In genomic region chr17:68053237-68054030, GRCh38 we compare ENCODE assay signal across 13 cellular contexts. TPM values are rescaled to one million over a fixed set of nuclear protein-coding genes. Genes with fewer than 3 reads are reported as not detected.
DNase-seq lines count a peak whose midpoint lies in the region; ATAC-seq and TF ChIP-seq lines count a peak whose summit lies in the region.
"Had no signal": no experiment of that assay in that cellular context is flagged by ENCODE, and none has a peak within 500 bp of the region (broad histone marks: within the 10 kb centered on the region; RNA-seq: fewer than 3 reads in every experiment).

No MANE protein-coding gene starts in this region.

- H3K27me3 Mint-ChIP-seq in HFFc6 (ENCODE audit: insufficient read depth) = peaks cover 4% of the 10 kb centered on the region
- no peaks in the 10 kb centered on the region for H3K27me3 Mint-ChIP-seq in endodermal cell (ENCODE audit: insufficient read depth)
- no peaks in the 10 kb centered on the region for H3K27me3 Mint-ChIP-seq in activated T-helper 17 cell treated with anti-CD3 and anti-CD28 coated beads, Interleukin-2, amount 50 U/mL, for 72 hours

- DNase-seq in HFFc6 = peak; percentile 35
- peak; percentile 52 for DNase-seq in endodermal cell
- peak in 1 of 2 donors; percentile 26 for DNase-seq in left lung
- no peak for DNase-seq in stomach
- DNase-seq in NCI-H2196 treated with DMSO at 0.1 percent for 48 hours (lab: John Stamatoyannopoulos, UW; ENCODE audit: unreplicated experiment) = no peak
- no peak for DNase-seq in inferior parietal cortex (ENCODE audit: extremely low spot score)
- DNase-seq in C1 segment of cervical spinal cord (lab: John Stamatoyannopoulos, UW) = no peak
- DNase-seq: Karpas-422, NCI-H526, T-helper 2 cell had no signal

- H3K27ac ChIP-seq in endodermal cell (ENCODE audit: low read depth, low read length) = peak overlapping the region; percentile 53
- H3K27ac ChIP-seq in left lung = peak overlapping the region; percentile 69 to 74
- peak overlapping the region in 4 of 5 donors; percentile 42 to 74 (median 52) for H3K27ac ChIP-seq in stomach

- H3K4me3 ChIP-seq in endodermal cell (ENCODE audit: low read length) (no peak overlapping the region), left lung (no peak overlapping the region), stomach (no peak overlapping the region)
- H3K4me3 ChIP-seq: thoracic aorta had no signal

- TF ChIP-seq POLR2A in stomach (IDR thresholded peaks at IDR 0.05) = no peak

- TF ChIP-seq CTCF in HFFc6 (IDR thresholded peaks at IDR 0.05) = no peak
- no peak for TF ChIP-seq CTCF in endodermal cell (conservative IDR thresholded peaks at IDR 0.05)
- TF ChIP-seq CTCF in left lung (IDR thresholded peaks at IDR 0.05) = no peak
- no peak for TF ChIP-seq CTCF in stomach (IDR thresholded peaks at IDR 0.05)

- intact Hi-C loops in left lung (cut with DNase I) = no loop called here
- intact Hi-C loops in stomach (cut with DNase I; ENCODE audit: low total_unique reads) = no loop called here

- no peak overlapping the region for H3K9ac ChIP-seq in endodermal cell (ENCODE audit: extremely low read depth, low read length, poor library complexity, severe bottlenecking)

- peak overlapping the region; percentile 77 for H3K27ac Mint-ChIP-seq in HFFc6
- H3K27ac Mint-ChIP-seq in endodermal cell = no peak overlapping the region
- H3K27ac Mint-ChIP-seq in activated T-helper 17 cell treated with anti-CD3 and anti-CD28 coated beads, Interleukin-2, amount 50 U/mL, for 72 hours = no peak overlapping the region

- H3K36me3 Mint-ChIP-seq in HFFc6 (ENCODE audit: low read depth) (no peaks in the 10 kb centered on the region; the same call in 1 of the 2 replicates), endodermal cell (ENCODE audit: low read depth) (no peaks in the 10 kb centered on the region)
- H3K36me3 Mint-ChIP-seq in activated T-helper 17 cell treated with anti-CD3 and anti-CD28 coated beads, Interleukin-2, amount 50 U/mL, for 72 hours (ENCODE audit: low read depth) = peaks cover 6% of the 10 kb centered on the region

- H3K9me3 Mint-ChIP-seq in HFFc6 = no peaks in the 10 kb centered on the region
- peaks cover 8% of the 10 kb centered on the region for H3K9me3 Mint-ChIP-seq in endodermal cell
- H3K9me3 Mint-ChIP-seq in activated T-helper 17 cell treated with anti-CD3 and anti-CD28 coated beads, Interleukin-2, amount 50 U/mL, for 72 hours = no peaks in the 10 kb centered on the region
- H3K9me3 Mint-ChIP-seq: neural crest cell had no signal

- H3K4me1 ChIP-seq in endodermal cell (ENCODE audit: control insufficient read depth, insufficient read depth, low read length) = no peaks in the 10 kb centered on the region
- peaks cover 11 to 20% of the 10 kb centered on the region in 2 donors for H3K4me1 ChIP-seq in left lung
- H3K4me1 ChIP-seq in stomach = peaks cover 0 to 17% (median 5%) of the 10 kb centered on the region in 4 donors

- no peaks in the 10 kb centered on the region for H3K27me3 ChIP-seq in endodermal cell (ENCODE audit: control insufficient read depth, insufficient read depth, low read length, poor library complexity, severe bottlenecking)
- no peaks in the 10 kb centered on the region for H3K27me3 ChIP-seq in left lung
- no peaks in the 10 kb centered on the region for H3K27me3 ChIP-seq in stomach

- H3K4me3 Mint-ChIP-seq in HFFc6 (peak overlapping the region; percentile 46; the same call in 1 of the 2 replicates), endodermal cell (no peak overlapping the region)
- no peak overlapping the region for H3K4me3 Mint-ChIP-seq in activated T-helper 17 cell treated with anti-CD3 and anti-CD28 coated beads, Interleukin-2, amount 50 U/mL, for 72 hours
- H3K4me3 Mint-ChIP-seq: neural crest cell had no signal

- no peak for TF ChIP-seq EP300 in stomach (IDR thresholded peaks at IDR 0.05)

- WGBS in endodermal cell (ENCODE audit: insufficient coverage in 1 of 2, insufficient read length in 1 of 2), 2 experiments = 92 to 94% methylated on average over 6 to 8 of the region's 8 CpGs
- 66 to 74% (median 71%) methylated on average over 8 of the region's 8 CpGs for WGBS in stomach, 5 donors

- H3K4me1 Mint-ChIP-seq in HFFc6 (ENCODE audit: low read depth) (peaks cover 33% of the 10 kb centered on the region), endodermal cell (peaks cover 6% of the 10 kb centered on the region)
- no peaks in the 10 kb centered on the region for H3K4me1 Mint-ChIP-seq in activated T-helper 17 cell treated with anti-CD3 and anti-CD28 coated beads, Interleukin-2, amount 50 U/mL, for 72 hours
- H3K4me1 Mint-ChIP-seq: neural crest cell had no signal

- peak; percentile 39 for ATAC-seq in left lung
- no peak for ATAC-seq in activated T-helper 17 cell treated with anti-CD3 and anti-CD28 coated beads, Interleukin-2, amount 50 U/mL, for 72 hours (replicated peaks)

- H3K9me3 ChIP-seq in endodermal cell (ENCODE audit: control insufficient read depth, low read length) = no peaks in the 10 kb centered on the region
- H3K9me3 ChIP-seq in left lung = no peaks in the 10 kb centered on the region
- H3K9me3 ChIP-seq in stomach = no peaks in the 10 kb centered on the region
- H3K9me3 ChIP-seq: thoracic aorta had no signal

- H3K36me3 ChIP-seq in endodermal cell (ENCODE audit: control insufficient read depth, insufficient read depth, low read length) (no peaks in the 10 kb centered on the region), left lung (no peaks in the 10 kb centered on the region), stomach (no peaks in the 10 kb centered on the region)
- H3K36me3 ChIP-seq: thoracic aorta had no signal

RNA-seq across cellular contexts. Expression of gene KPNA2, which starts 17.9 kb away (rescaled TPM):
- total RNA-seq in HFFc6 (2021; fragmentation: NEBNext Ultra II Directional; extraction: Animal tissue kit (Norgen Biotek cat#: 25700)) = 100 to 1,000 TPM; 152 to 296 (median 277) TPM
- 100 to 1,000 TPM; 248 to 310 TPM for total RNA-seq in endodermal cell
- polyA plus RNA-seq in endodermal cell (2013, experiment 1 of 2) = 444 TPM
- 412 TPM for polyA plus RNA-seq in endodermal cell (2013, experiment 2 of 2)
- 10 to 100 TPM; 41.1 to 56.1 TPM for total RNA-seq in left lung
- 10 to 100 TPM in 2 of 5 donors, 1 to 10 TPM in 2, under 1 TPM in 1; 0.58 to 26.3 (median 5.4) TPM for total RNA-seq in stomach
- 10 to 100 TPM; 12.1 to 23.7 (median 21.0) TPM for polyA plus RNA-seq in stomach
- total RNA-seq in activated T-helper 17 cell treated with anti-CD3 and anti-CD28 coated beads, Interleukin-2, amount 50 U/mL, for 72 hours = 100 to 1,000 TPM; 136 to 227 TPM

RNA-seq across cellular contexts. Expression of gene C17orf58, which starts 57.2 kb away (rescaled TPM):
- total RNA-seq in HFFc6 (2021; fragmentation: NEBNext Ultra II Directional; extraction: Animal tissue kit (Norgen Biotek cat#: 25700)) = 1 to 10 TPM; 5.4 to 6.6 (median 6.1) TPM
- 10 to 100 TPM; 14.0 to 14.1 TPM for total RNA-seq in endodermal cell
- 24.2 TPM for polyA plus RNA-seq in endodermal cell (2013, experiment 1 of 2)
- polyA plus RNA-seq in endodermal cell (2013, experiment 2 of 2) = 20.7 TPM
- total RNA-seq in left lung = 1 to 10 TPM; 6.3 to 6.6 TPM
- 10 to 100 TPM in 3 of 5 donors, 1 to 10 TPM in 1, not detected in 1; 4.9 to 32.2 (median 19.5) TPM for total RNA-seq in stomach
- 10 to 100 TPM in 1 of 3 donors, 1 to 10 TPM in 2; 9.6 to 23.1 (median 10.0) TPM for polyA plus RNA-seq in stomach
- total RNA-seq in activated T-helper 17 cell treated with anti-CD3 and anti-CD28 coated beads, Interleukin-2, amount 50 U/mL, for 72 hours = 10 to 100 TPM; 25.9 to 27.3 TPM

Comparison
In these comparisons a context has a peak if more than half of its experiments do, and no peak if none do; other contexts are left out.
1. DNase-seq: peak in HFFc6 (single experiment) and endodermal cell (single experiment); none in stomach (single experiment), NCI-H2196 treated with DMSO at 0.1 percent for 48 hours (single experiment), inferior parietal cortex (single experiment) and C1 segment of cervical spinal cord (0 of 14).
2. Peak in every context shown above with its lines, with median percentiles within 50 percentile points of each other: H3K27ac ChIP-seq.